8 cellular contexts compared by ENCODE assay signal in genomic region chr4:102263024-102263787, GRCh38.
DNase-seq lines count a peak whose midpoint lies in the region; ATAC-seq and TF ChIP-seq lines count a peak whose summit lies in the region.

No MANE protein-coding gene starts in this region.

- DNase-seq in NCI-H2171 (lab: John Stamatoyannopoulos, UW) (peak; percentile 54), ascending aorta (ENCODE audit: low spot score in 2 of 2) (no peak), kidney epithelial cell (ENCODE audit: low read depth) (peak; percentile 50), upper lobe of right lung (no peak)
- DNase-seq in stimulated activated CD4-positive, alpha-beta T cell treated with anti-CD3 and anti-CD28 coated beads, Interleukin-1b, Interleukin-23, amount 100 ng/mL, for 48 hours, result no peak

- no peaks in the 10 kb centered on the region for H4K20me1 ChIP-seq in DOHH2 (ENCODE audit: control insufficient read depth, insufficient read depth, low read depth, low read length)

- peak; percentile 94 for ATAC-seq in GM19035 (IDR thresholded peaks at IDR 0.05; ENCODE audit: unreplicated experiment)
- peak; percentile 88 for ATAC-seq in HG03060 (IDR thresholded peaks at IDR 0.05; ENCODE audit: low read depth, unreplicated experiment)
- ATAC-seq in upper lobe of right lung, result peak; percentile 71

- H3K27me3 ChIP-seq in DOHH2 (ENCODE audit: control insufficient read depth, low read length) (no peaks in the 10 kb centered on the region), ascending aorta (no peaks in the 10 kb centered on the region), kidney epithelial cell (ENCODE audit: control insufficient read depth, insufficient read depth, low read length) (no peaks in the 10 kb centered on the region), upper lobe of right lung (no peaks in the 10 kb centered on the region)

- H3K27ac ChIP-seq in DOHH2 (ENCODE audit: low read depth, low read length) (no peak overlapping the region), ascending aorta (no peak overlapping the region), upper lobe of right lung (no peak overlapping the region)

- intact Hi-C loops in ascending aorta (cut with DNase I) (no loop called here), upper lobe of right lung (cut with DNase I) (no loop called here)

- H3K36me3 ChIP-seq in DOHH2 (ENCODE audit: control insufficient read depth, low read length), result peaks cover 27% of the 10 kb centered on the region
- no peaks in the 10 kb centered on the region for H3K36me3 ChIP-seq in ascending aorta
- no peaks in the 10 kb centered on the region for H3K36me3 ChIP-seq in kidney epithelial cell (ENCODE audit: control insufficient read depth, insufficient read depth, low read length)
- H3K36me3 ChIP-seq in upper lobe of right lung, result peaks cover 6% of the 10 kb centered on the region

- no peaks in the 10 kb centered on the region for H3F3A ChIP-seq in DOHH2 (ENCODE audit: control insufficient read depth, insufficient read depth)

- no peaks in the 10 kb centered on the region for H3K4me1 ChIP-seq in DOHH2 (ENCODE audit: control insufficient read depth, low read length)
- H3K4me1 ChIP-seq in ascending aorta, result no peaks in the 10 kb centered on the region
- no peaks in the 10 kb centered on the region for H3K4me1 ChIP-seq in upper lobe of right lung

- H3K9me2 ChIP-seq in DOHH2 (replicated peaks; ENCODE audit: control insufficient read depth, low read length), result no peaks in the 10 kb centered on the region

- H3K4me2 ChIP-seq in DOHH2 (ENCODE audit: low read length), result no peak overlapping the region

- H3K9me3 ChIP-seq in DOHH2 (ENCODE audit: control insufficient read depth, insufficient read depth, low read length) (no peaks in the 10 kb centered on the region), ascending aorta (no peaks in the 10 kb centered on the region), upper lobe of right lung (no peaks in the 10 kb centered on the region)

- H3K79me2 ChIP-seq in DOHH2 (ENCODE audit: control insufficient read depth, low read length), result no peaks in the 10 kb centered on the region

- TF ChIP-seq CTCF in DOHH2 (IDR thresholded peaks at IDR 0.05; ENCODE audit: low read depth, low read length, poor library complexity, severe bottlenecking) (peak; percentile 64), ascending aorta (IDR thresholded peaks at IDR 0.05) (peak; percentile 23 to 54 (median 24)), kidney epithelial cell (IDR thresholded peaks at IDR 0.05; ENCODE audit: insufficient read depth, low read length, poor library complexity, severe bottlenecking) (peak; percentile 51), upper lobe of right lung (IDR thresholded peaks at IDR 0.05) (peak; percentile 43)

- no peak overlapping the region for H3K4me3 ChIP-seq in DOHH2 (ENCODE audit: low read length)
- no peak overlapping the region for H3K4me3 ChIP-seq in ascending aorta
- H3K4me3 ChIP-seq in kidney epithelial cell (ENCODE audit: low read depth, low read length), result no peak overlapping the region
- H3K4me3 ChIP-seq in upper lobe of right lung, result no peak overlapping the region

Comparison
In these comparisons a context has a peak if more than half of its experiments do, and no peak if none do; other contexts are left out.
1. DNase-seq: peak in NCI-H2171 (single experiment) and kidney epithelial cell (single experiment); none in ascending aorta (0 of 2), upper lobe of right lung (single experiment) and stimulated activated CD4-positive, alpha-beta T cell treated with anti-CD3 and anti-CD28 coated beads, Interleukin-1b, Interleukin-23, amount 100 ng/mL, for 48 hours (single experiment).
2. Peak in every context shown above with its lines, with median percentiles within 50 percentile points of each other: CTCF ChIP-seq and ATAC-seq.